ENCODE assay signal across 8 cellular contexts in the genomic region with DNA sequence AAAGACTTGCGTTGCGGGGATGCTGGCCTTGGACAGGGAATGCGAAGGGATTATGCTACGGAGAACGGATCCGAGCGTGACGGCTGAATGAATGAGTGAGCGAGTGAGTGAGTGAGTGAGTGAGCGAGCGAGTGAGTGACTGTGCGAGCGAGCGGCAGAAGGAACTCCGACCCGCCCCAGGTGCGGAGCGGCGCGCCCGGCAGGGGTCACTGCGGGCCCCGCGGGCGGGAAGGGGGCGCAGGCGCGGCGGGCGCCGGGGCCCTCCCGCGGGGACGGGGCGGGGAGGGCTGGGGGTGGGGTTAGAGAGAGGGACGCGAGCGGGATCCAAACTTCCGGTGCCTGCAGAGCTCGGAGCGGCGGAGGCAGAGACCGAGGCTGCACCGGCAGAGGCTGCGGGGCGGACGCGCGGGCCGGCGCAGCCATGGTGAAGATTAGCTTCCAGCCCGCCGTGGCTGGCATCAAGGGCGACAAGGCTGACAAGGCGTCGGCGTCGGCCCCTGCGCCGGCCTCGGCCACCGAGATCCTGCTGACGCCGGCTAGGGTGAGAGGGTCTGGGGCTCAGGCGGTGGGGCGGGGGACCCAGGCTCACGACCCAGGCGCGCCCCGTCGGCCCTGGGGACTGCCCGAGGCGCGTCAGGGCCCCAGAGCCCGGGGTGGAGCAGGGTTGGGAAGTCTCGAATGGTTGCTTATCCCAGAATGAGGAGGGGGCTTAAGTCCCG. TPM values are rescaled to one million over a fixed set of nuclear protein-coding genes. Genes with fewer than 3 reads are reported as not detected.
DNase-seq lines count a peak whose midpoint lies in the region; ATAC-seq and TF ChIP-seq lines count a peak whose summit lies in the region.

A gene with protein sequence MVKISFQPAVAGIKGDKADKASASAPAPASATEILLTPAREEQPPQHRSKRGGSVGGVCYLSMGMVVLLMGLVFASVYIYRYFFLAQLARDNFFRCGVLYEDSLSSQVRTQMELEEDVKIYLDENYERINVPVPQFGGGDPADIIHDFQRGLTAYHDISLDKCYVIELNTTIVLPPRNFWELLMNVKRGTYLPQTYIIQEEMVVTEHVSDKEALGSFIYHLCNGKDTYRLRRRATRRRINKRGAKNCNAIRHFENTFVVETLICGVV (plus strand): TSS at position 338 of the 719 bp plus-strand sequence. CDS start 84 bp downstream, at position 422.

- peak within 1 kb of the TSS; percentile 78 for H3K27ac ChIP-seq in C4-2B
- no peak within 1 kb of the TSS for H3K27ac ChIP-seq in OCI-LY7 (ENCODE audit: low read depth, low read length, poor library complexity, severe bottlenecking)
- H3K27ac ChIP-seq in fibroblast of lung (ENCODE audit: insufficient read depth, low read length), result no peak within 1 kb of the TSS
- H3K27ac ChIP-seq in stomach, result peak within 1 kb of the TSS; percentile 18 to 84 (median 69)

- peaks cover 61% of the 10 kb centered on the region for H3K27me3 Mint-ChIP-seq in activated T-helper 1 cell treated with anti-CD3 and anti-CD28 coated beads, Interleukin-12 subunit alpha, Interleukin-12 subunit beta, Interleukin-2, Interleukin-4 antibody, amounts not matched to agents 30 ng/mL and 10 ng/mL and 1 ng/mL, durations not matched to agents 14 hours and 24 hours and 36 hours (ENCODE audit: insufficient read depth)
- H3K27me3 Mint-ChIP-seq in natural killer cell treated with Interleukin-12 subunit alpha and Interleukin-12 subunit beta and Interleukin-15 and Interleukin-18, amount 100 ng/mL, for 72 hours, result peaks cover 32 to 42% of the 10 kb centered on the region in 2 donors

- H3K27ac Mint-ChIP-seq in activated T-helper 1 cell treated with anti-CD3 and anti-CD28 coated beads, Interleukin-12 subunit alpha, Interleukin-12 subunit beta, Interleukin-2, Interleukin-4 antibody, amounts not matched to agents 30 ng/mL and 10 ng/mL and 1 ng/mL, durations not matched to agents 14 hours and 24 hours and 36 hours, result peak within 1 kb of the TSS; percentile 71
- peak within 1 kb of the TSS; percentile 28 to 35 for H3K27ac Mint-ChIP-seq in natural killer cell treated with Interleukin-12 subunit alpha and Interleukin-12 subunit beta and Interleukin-15 and Interleukin-18, amount 100 ng/mL, for 72 hours

- intact Hi-C loops in OCI-LY7 (cut with micrococcal nuclease; ENCODE audit: unreplicated experiment), result no loop called here
- intact Hi-C loops in activated T-helper 1 cell treated with anti-CD3 and anti-CD28 coated beads, Interleukin-12 subunit alpha, Interleukin-12 subunit beta, Interleukin-2, Interleukin-4 antibody, amounts not matched to agents 30 ng/mL and 10 ng/mL and 1 ng/mL, durations not matched to agents 14 hours and 24 hours and 36 hours (cut with micrococcal nuclease), result loop anchor here (1.0 kb wide), 2 partner anchors 14 to 120 kb away; no protein-coding TSS in a partner anchor
- intact Hi-C loops in stomach (cut with DNase I; ENCODE audit: low total_unique reads), result no loop called here

- H3K4me2 ChIP-seq in OCI-LY7 (ENCODE audit: low read length) (peak within 1 kb of the TSS; percentile 38; the same call in 1 of the 2 replicates), fibroblast of lung (ENCODE audit: extremely low read depth, insufficient read depth, low read length) (peak within 1 kb of the TSS; percentile 88)

- H3K4me3 Mint-ChIP-seq in activated T-helper 1 cell treated with anti-CD3 and anti-CD28 coated beads, Interleukin-12 subunit alpha, Interleukin-12 subunit beta, Interleukin-2, Interleukin-4 antibody, amounts not matched to agents 30 ng/mL and 10 ng/mL and 1 ng/mL, durations not matched to agents 14 hours and 24 hours and 36 hours, result peak within 1 kb of the TSS; percentile 90
- H3K4me3 Mint-ChIP-seq in natural killer cell treated with Interleukin-12 subunit alpha and Interleukin-12 subunit beta and Interleukin-15 and Interleukin-18, amount 100 ng/mL, for 72 hours, result peak within 1 kb of the TSS; percentile 90

- no peaks in the 10 kb centered on the region for H3K4me1 ChIP-seq in OCI-LY7 (ENCODE audit: insufficient read depth, low read length, poor library complexity, severe bottlenecking)
- peaks cover 3% of the 10 kb centered on the region for H3K4me1 ChIP-seq in fibroblast of lung (ENCODE audit: control insufficient read depth, extremely low read depth, insufficient read depth, low read length)
- H3K4me1 ChIP-seq in stomach, result peaks cover 45 to 56% (median 51%) of the 10 kb centered on the region in 4 donors

- H3K9me3 Mint-ChIP-seq in activated T-helper 1 cell treated with anti-CD3 and anti-CD28 coated beads, Interleukin-12 subunit alpha, Interleukin-12 subunit beta, Interleukin-2, Interleukin-4 antibody, amounts not matched to agents 30 ng/mL and 10 ng/mL and 1 ng/mL, durations not matched to agents 14 hours and 24 hours and 36 hours, result no peaks in the 10 kb centered on the region
- no peaks in the 10 kb centered on the region for H3K9me3 Mint-ChIP-seq in natural killer cell treated with Interleukin-12 subunit alpha and Interleukin-12 subunit beta and Interleukin-15 and Interleukin-18, amount 100 ng/mL, for 72 hours

- no peak for TF ChIP-seq EP300 in stomach (IDR thresholded peaks at IDR 0.05)

- H3K36me3 ChIP-seq in OCI-LY7 (ENCODE audit: insufficient read depth, low read length), result no peaks in the 10 kb centered on the region
- no peaks in the 10 kb centered on the region for H3K36me3 ChIP-seq in fibroblast of lung (ENCODE audit: control insufficient read depth, insufficient read depth, low read length)
- H3K36me3 ChIP-seq in stomach, result no peaks in the 10 kb centered on the region

- peak; percentile 80 for DNase-seq in GM19238 (ENCODE audit: insufficient read length, low spot score)
- peak; percentile 10 for DNase-seq in OCI-LY7 (ENCODE audit: low spot score)
- DNase-seq in activated T-helper 1 cell treated with anti-CD3 and anti-CD28 coated beads, Interleukin-12 subunit alpha, Interleukin-12 subunit beta, Interleukin-2, Interleukin-4 antibody, amounts not matched to agents 30 ng/mL and 10 ng/mL and 1 ng/mL, durations not matched to agents 14 hours and 24 hours and 36 hours (ENCODE audit: low spot score), result peak; percentile 61
- peak; percentile 53 to 66 for DNase-seq in fibroblast of lung (ENCODE audit: low read depth in 2 of 2)
- no peak for DNase-seq in natural killer cell treated with Interleukin-12 subunit alpha and Interleukin-12 subunit beta and Interleukin-15 and Interleukin-18, amount 100 ng/mL, for 72 hours (ENCODE audit: low spot score)
- peak; percentile 75 for DNase-seq in stomach

- TF ChIP-seq POLR2A in stomach (IDR thresholded peaks at IDR 0.05), result no peak

- no peaks in the 10 kb centered on the region for H3K36me3 Mint-ChIP-seq in activated T-helper 1 cell treated with anti-CD3 and anti-CD28 coated beads, Interleukin-12 subunit alpha, Interleukin-12 subunit beta, Interleukin-2, Interleukin-4 antibody, amounts not matched to agents 30 ng/mL and 10 ng/mL and 1 ng/mL, durations not matched to agents 14 hours and 24 hours and 36 hours (ENCODE audit: low read depth)
- no peaks in the 10 kb centered on the region for H3K36me3 Mint-ChIP-seq in natural killer cell treated with Interleukin-12 subunit alpha and Interleukin-12 subunit beta and Interleukin-15 and Interleukin-18, amount 100 ng/mL, for 72 hours

- H3K9me3 ChIP-seq in OCI-LY7 (ENCODE audit: low read length) (no peaks in the 10 kb centered on the region), fibroblast of lung (ENCODE audit: control insufficient read depth, insufficient read depth, low read depth, low read length) (no peaks in the 10 kb centered on the region), stomach (no peaks in the 10 kb centered on the region)

- no peaks in the 10 kb centered on the region for H3K9me2 ChIP-seq in OCI-LY7 (ENCODE audit: insufficient read depth, low read length)

- H3K9ac ChIP-seq in fibroblast of lung (ENCODE audit: insufficient read depth, low read length), result peak within 1 kb of the TSS; percentile 74

- TF ChIP-seq CTCF in C4-2B (conservative IDR thresholded peaks at IDR 0.05), result peak; percentile 79
- peak; percentile 34; the same call in 1 of the 2 replicates for TF ChIP-seq CTCF in OCI-LY7 (conservative IDR thresholded peaks at IDR 0.05; ENCODE audit: low read length)
- peak; percentile 18 to 22 for TF ChIP-seq CTCF in fibroblast of lung (conservative IDR thresholded peaks at IDR 0.05 in 1 of 2, IDR thresholded peaks at IDR 0.05 in 1 of 2; ENCODE audit: low read depth in 1 of 2, low read length in 2 of 2)
- peak in 1 of 7 experiments; percentile 48 for TF ChIP-seq CTCF in stomach (IDR thresholded peaks at IDR 0.05)

- ATAC-seq in HG03439 (IDR thresholded peaks at IDR 0.05; ENCODE audit: unreplicated experiment), result peak; percentile 62
- peak; percentile 85 to 88 for ATAC-seq in natural killer cell treated with Interleukin-12 subunit alpha and Interleukin-12 subunit beta and Interleukin-15 and Interleukin-18, amount 100 ng/mL, for 72 hours

- 0 to 2% (median 1%) methylated on average over 26 to 77 of the region's 77 CpGs for WGBS in stomach, 5 donors

- no TSS peak for BruUV-seq in OCI-LY7 (replicated peaks; lab: Mats Ljungman, UMichigan)

- CTCF ChIA-PET in OCI-LY7 (lab: Charles Lee; ENCODE audit: unreplicated experiment), result no interaction called here

- peak within 1 kb of the TSS; percentile 23 for H3K4me3 ChIP-seq in OCI-LY7 (ENCODE audit: low read depth, low read length, poor library complexity, severe bottlenecking)
- peak within 1 kb of the TSS; percentile 78 to 92 (median 82) for H3K4me3 ChIP-seq in fibroblast of lung (replicated peaks in 1 of 4; ENCODE audit: control extremely low read depth in 1 of 4, insufficient read depth in 1 of 4, low read depth in 3 of 4, low read length in 4 of 4)
- peak within 1 kb of the TSS; percentile 73 to 92 (median 82) for H3K4me3 ChIP-seq in stomach

- H2AFZ ChIP-seq in OCI-LY7 (ENCODE audit: low read length) (no peak within 1 kb of the TSS), fibroblast of lung (ENCODE audit: low read length) (peak within 1 kb of the TSS; percentile 78)

- peaks cover 15% of the 10 kb centered on the region for H3K27me3 ChIP-seq in fibroblast of lung (ENCODE audit: control insufficient read depth, insufficient read depth, low read length)
- peaks cover 0 to 10% (median 0%) of the 10 kb centered on the region in 3 donors for H3K27me3 ChIP-seq in stomach

- H3K79me2 ChIP-seq in OCI-LY7 (ENCODE audit: insufficient read depth, low read depth, low read length), result no peaks in the 10 kb centered on the region
- no peaks in the 10 kb centered on the region for H3K79me2 ChIP-seq in fibroblast of lung (ENCODE audit: control insufficient read depth, insufficient read depth, low read length)

- peaks cover 24% of the 10 kb centered on the region for H3K4me1 Mint-ChIP-seq in activated T-helper 1 cell treated with anti-CD3 and anti-CD28 coated beads, Interleukin-12 subunit alpha, Interleukin-12 subunit beta, Interleukin-2, Interleukin-4 antibody, amounts not matched to agents 30 ng/mL and 10 ng/mL and 1 ng/mL, durations not matched to agents 14 hours and 24 hours and 36 hours (ENCODE audit: low read depth)
- H3K4me1 Mint-ChIP-seq in natural killer cell treated with Interleukin-12 subunit alpha and Interleukin-12 subunit beta and Interleukin-15 and Interleukin-18, amount 100 ng/mL, for 72 hours (ENCODE audit: low read depth in 2 of 2), result peaks cover 26 to 36% of the 10 kb centered on the region in 2 donors

- POLR2A ChIA-PET in OCI-LY7 (lab: Charles Lee), result no interaction called here

- H4K20me1 ChIP-seq in OCI-LY7 (ENCODE audit: insufficient read depth, low read length) (no peaks in the 10 kb centered on the region), fibroblast of lung (ENCODE audit: control insufficient read depth, extremely low read depth, insufficient read depth, low read length) (no peaks in the 10 kb centered on the region)

RNA-seq across cellular contexts. Expression of the gene that starts here (rescaled TPM):
- total RNA-seq in OCI-LY7 (2014; rRNA removed; shearing (Covaris generic)), result not detected in 2 replicates
- not detected in 2 replicates for total RNA-seq in OCI-LY7 (2022)
- 4.2 and 5.2 TPM in 2 replicates for total RNA-seq in activated T-helper 1 cell treated with anti-CD3 and anti-CD28 coated beads, Interleukin-12 subunit alpha, Interleukin-12 subunit beta, Interleukin-2, Interleukin-4 antibody, amounts not matched to agents 30 ng/mL and 10 ng/mL and 1 ng/mL, durations not matched to agents 14 hours and 24 hours and 36 hours
- 58.3 and 77.3 TPM in 2 replicates for total RNA-seq in fibroblast of lung
- polyA plus RNA-seq in fibroblast of lung, result 182 and 236 TPM in 2 replicates
- polyA plus RNA-seq in fibroblast of lung (2012), result 122 and 182 TPM in 2 replicates
- 254 and 555 TPM in 2 replicates for polyA minus RNA-seq in fibroblast of lung (ENCODE audit: low replicate concordance)
- total RNA-seq in natural killer cell treated with Interleukin-12 subunit alpha and Interleukin-12 subunit beta and Interleukin-15 and Interleukin-18, amount 100 ng/mL, for 72 hours, result 10 to 100 TPM in 1 of 2 donors, 1 to 10 TPM in 1; 2.7 to 21.7 TPM
- total RNA-seq in stomach, result 1,000 to 10,000 TPM in 1 of 5 donors, 100 to 1,000 TPM in 2, 10 to 100 TPM in 2; 35.6 to 1,030 (median 105) TPM
- 10 to 100 TPM; 26.9 to 40.8 (median 32.2) TPM for polyA plus RNA-seq in stomach

Comparison
In these comparisons a context has a peak if more than half of its experiments do, and no peak if none do; other contexts are left out.
1. Peak in DNase-seq, H3K4me3 ChIP-seq and H3K4me2 ChIP-seq in OCI-LY7; RNA of the gene not detected or under 1 TPM.
2. H3K27ac ChIP-seq: peak in C4-2B (single experiment) and stomach (5 of 5); none in OCI-LY7 (single experiment) and fibroblast of lung (single experiment).
3. H3K4me3 ChIP-seq: peak in every context shown above with its lines; median percentile 82 in fibroblast of lung; 82 in stomach; 23 in OCI-LY7.